ENCODE assay signal across 8 cellular contexts in the genomic region with DNA sequence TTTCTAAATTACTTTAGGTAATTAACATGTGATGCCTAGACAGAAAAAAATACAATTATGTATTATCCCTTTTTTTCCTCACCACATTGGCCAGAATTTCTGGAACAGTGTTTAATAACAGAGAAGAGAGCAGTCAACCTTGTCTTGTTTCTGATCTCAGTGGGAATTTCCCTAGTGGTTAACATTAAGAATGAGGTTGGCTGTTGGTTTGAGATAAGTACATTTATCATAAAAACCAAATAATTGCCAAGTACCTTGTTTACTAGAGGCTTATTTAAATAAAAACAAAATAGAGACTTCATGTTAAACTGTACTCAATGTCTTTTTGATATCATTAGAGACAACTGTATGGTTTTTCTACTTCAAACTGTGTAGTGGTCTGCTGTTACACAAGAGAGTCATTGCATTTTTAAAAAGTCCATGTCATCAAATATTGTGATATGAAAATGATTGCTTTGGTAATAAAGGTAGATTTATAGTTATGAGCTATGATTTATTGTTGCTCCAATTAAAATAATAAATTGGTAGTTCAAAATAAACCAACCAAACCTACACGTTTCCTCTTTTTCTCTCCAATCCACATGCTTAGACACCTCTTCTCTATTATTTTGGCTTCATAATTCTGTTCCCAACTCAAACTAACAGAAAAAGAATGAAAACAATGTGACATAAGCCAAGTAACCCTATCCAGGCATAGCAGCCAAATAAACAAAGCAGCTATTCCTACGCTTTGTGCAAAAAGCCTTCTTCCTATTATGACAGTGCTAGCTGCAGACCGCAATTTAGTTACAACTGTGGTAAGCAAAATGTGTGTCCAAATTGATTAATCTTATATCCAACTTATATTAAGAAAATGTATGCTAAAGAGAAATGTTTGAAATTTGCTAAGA. TPM values are rescaled to one million over a fixed set of nuclear protein-coding genes. Genes with fewer than 3 reads are reported as not detected.
A peak's percentile ranks its signal among the peaks of the same experiment; 100 is the strongest.
DNase-seq lines count a peak whose midpoint lies in the region; ATAC-seq, FAIRE-seq and TF ChIP-seq lines count a peak whose summit lies in the region.

No MANE protein-coding gene starts in this region.

- no peaks in the 10 kb centered on the region for H3K27me3 Mint-ChIP-seq in activated CD4-positive, alpha-beta memory T cell treated with anti-CD3 and anti-CD28 coated beads, Interleukin-2, amount 10 ng/mL, durations not matched to agents 7 days and 5 days

- TF ChIP-seq POLR2A in GM12891 (IDR thresholded peaks at IDR 0.05; ENCODE audit: low read depth, low read length), result no peak
- no peak for TF ChIP-seq POLR2A in esophagus muscularis mucosa (IDR thresholded peaks at IDR 0.05; ENCODE audit: low read depth)

- H3K36me3 ChIP-seq in left lung (no peaks in the 10 kb centered on the region), esophagus muscularis mucosa (no peaks in the 10 kb centered on the region)

- no peak for TF ChIP-seq CTCF in left lung (IDR thresholded peaks at IDR 0.05)
- TF ChIP-seq CTCF in esophagus muscularis mucosa (IDR thresholded peaks at IDR 0.05), result no peak

- H3K27me3 ChIP-seq in left lung, result no peaks in the 10 kb centered on the region
- H3K27me3 ChIP-seq in esophagus muscularis mucosa, result no peaks in the 10 kb centered on the region

- FAIRE-seq in GM12891 (lab: Jason Lieb, UNC), result peak; percentile 73

- POLR2A ChIA-PET in activated CD4-positive, alpha-beta memory T cell treated with anti-CD3 and anti-CD28 coated beads, Interleukin-2, amount 10 ng/mL, durations not matched to agents 7 days and 5 days (lab: Charles Lee), result interaction anchor here (0.6 to 2.7 kb wide), 15 partner anchors 11 to 90 kb away, joined by 3 to 16 read pairs (median 4); a partner anchor contains a TSS

- H3K4me3 ChIP-seq in left lung (peak overlapping the region in 1 of 2 donors; percentile 46), esophagus muscularis mucosa (peak overlapping the region in 2 of 4 donors; percentile 8 to 19)

- CTCF ChIA-PET in activated CD4-positive, alpha-beta memory T cell treated with anti-CD3 and anti-CD28 coated beads, Interleukin-2, amount 10 ng/mL, durations not matched to agents 7 days and 5 days (lab: Charles Lee), result interaction anchor here (0.8 to 1.5 kb wide), 5 partner anchors 18 to 76 kb away, joined by 3 to 7 read pairs (median 6); no protein-coding TSS in a partner anchor

- intact Hi-C loops in left lung (cut with DNase I), result no loop called here
- intact Hi-C loops in esophagus muscularis mucosa (cut with DNase I), result no loop called here

- no peak for TF ChIP-seq EP300 in esophagus muscularis mucosa (IDR thresholded peaks at IDR 0.05)

- ATAC-seq in HG02678 (IDR thresholded peaks at IDR 0.05; ENCODE audit: unreplicated experiment) (peak; percentile 31), left lung (peak; percentile 9), HG03571 (IDR thresholded peaks at IDR 0.05; ENCODE audit: unreplicated experiment) (no peak)

- peaks cover 25 to 72% of the 10 kb centered on the region in 2 donors for H3K4me1 ChIP-seq in left lung
- H3K4me1 ChIP-seq in esophagus muscularis mucosa, result peaks cover 0 to 52% (median 32%) of the 10 kb centered on the region in 4 donors

- DNase-seq in GM12891 (ENCODE audit: insufficient read length, low spot score) (no peak), left lung (no peak), esophagus muscularis mucosa (ENCODE audit: extremely low spot score) (no peak), NCI-H1694 treated with DMSO at 0.1 percent for 48 hours (lab: John Stamatoyannopoulos, UW) (no peak)
- no peak for DNase-seq in activated CD4-positive, alpha-beta memory T cell treated with anti-CD3 and anti-CD28 coated beads, Interleukin-2, amount 10 ng/mL, durations not matched to agents 7 days and 5 days
- no peak for DNase-seq in activated CD4-positive, alpha-beta T cell treated with anti-CD3 and anti-CD28 coated beads for 48 hours

- peaks cover 15% of the 10 kb centered on the region for H3K9me3 Mint-ChIP-seq in activated CD4-positive, alpha-beta memory T cell treated with anti-CD3 and anti-CD28 coated beads, Interleukin-2, amount 10 ng/mL, durations not matched to agents 7 days and 5 days

- WGBS in esophagus muscularis mucosa, result 23% methylated on average over 3 of the region's 3 CpGs

- H3K27ac ChIP-seq in left lung, result peak overlapping the region in 1 of 2 donors; percentile 88
- peak overlapping the region in 1 of 4 donors; percentile 15 for H3K27ac ChIP-seq in esophagus muscularis mucosa (replicated peaks in 1 of 4)

- peaks cover 77% of the 10 kb centered on the region for H3K4me1 Mint-ChIP-seq in activated CD4-positive, alpha-beta memory T cell treated with anti-CD3 and anti-CD28 coated beads, Interleukin-2, amount 10 ng/mL, durations not matched to agents 7 days and 5 days

- H3K9me3 ChIP-seq in left lung, result peaks cover 0 to 4% of the 10 kb centered on the region in 2 donors
- no peaks in the 10 kb centered on the region for H3K9me3 ChIP-seq in esophagus muscularis mucosa

- H3K36me3 Mint-ChIP-seq in activated CD4-positive, alpha-beta memory T cell treated with anti-CD3 and anti-CD28 coated beads, Interleukin-2, amount 10 ng/mL, durations not matched to agents 7 days and 5 days (ENCODE audit: low read depth), result peaks cover 42% of the 10 kb centered on the region

- H3K27ac Mint-ChIP-seq in activated CD4-positive, alpha-beta memory T cell treated with anti-CD3 and anti-CD28 coated beads, Interleukin-2, amount 10 ng/mL, durations not matched to agents 7 days and 5 days, result peak overlapping the region; percentile 80

- H3K4me3 Mint-ChIP-seq in activated CD4-positive, alpha-beta memory T cell treated with anti-CD3 and anti-CD28 coated beads, Interleukin-2, amount 10 ng/mL, durations not matched to agents 7 days and 5 days, result peak overlapping the region; percentile 86

TF ChIP-seq in GM12891, 5 proteins besides CTCF, POLR2A, EP300 and RAD21:
- TF ChIP-seq POLR2AphosphoS5 (IDR thresholded peaks at IDR 0.05; ENCODE audit: low read depth, low read length) (no peak), POU2F2 (IDR thresholded peaks at IDR 0.05; ENCODE audit: low read depth, low read length) (no peak), PAX5 (IDR thresholded peaks at IDR 0.05; ENCODE audit: insufficient read depth, low read length, severe bottlenecking) (peak; percentile 8), SPI1 (IDR thresholded peaks at IDR 0.05; ENCODE audit: low read depth, low read length) (peak; percentile 40; the same call in 1 of the 2 replicates), TAF1 (IDR thresholded peaks at IDR 0.05; ENCODE audit: low read depth, low read length) (no peak)

RNA-seq across cellular contexts. Expression of a gene that starts 20.9 kb away (rescaled TPM):
- 45.7 TPM for polyA plus RNA-seq in GM12891 (2012; ENCODE audit: low read depth, missing spikeins)
- 100 to 1,000 TPM; 118 to 126 TPM for total RNA-seq in activated CD4-positive, alpha-beta memory T cell treated with anti-CD3 and anti-CD28 coated beads, Interleukin-2, amount 10 ng/mL, durations not matched to agents 7 days and 5 days
- total RNA-seq in left lung (10 to 100 TPM; 53.7 to 75.7 TPM), esophagus muscularis mucosa (10 to 100 TPM; 57.0 to 76.1 (median 69.7) TPM)
